ENCODE assay signal across 25 cellular contexts in the genomic region with DNA sequence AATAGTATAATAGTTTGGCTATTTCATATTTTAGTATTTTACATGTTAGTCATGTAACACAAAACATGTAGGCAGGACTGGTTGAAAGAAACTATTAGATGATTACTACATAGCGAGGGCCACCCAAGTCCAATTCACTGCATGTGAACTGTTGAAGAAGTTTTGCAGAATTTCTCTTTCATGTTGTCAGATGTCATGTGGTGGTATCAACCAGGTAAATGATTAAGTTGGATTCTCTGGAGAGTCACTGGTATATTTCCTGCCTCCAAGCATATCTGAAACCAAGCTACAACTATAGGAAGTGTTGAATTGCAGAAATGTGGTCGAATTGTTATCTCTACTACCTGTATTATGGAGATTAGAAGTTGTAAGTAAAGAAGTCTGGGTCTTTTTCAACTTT.
"Had no signal": no experiment of that assay in that cellular context is flagged by ENCODE, and none has a peak within 500 bp of the region (broad histone marks: within the 10 kb centered on the region; RNA-seq: fewer than 3 reads in every experiment).

No MANE protein-coding gene starts in this region.

- H3K36me3 ChIP-seq: Peyer's patch had no signal

- H3K4me3 ChIP-seq: Peyer's patch had no signal

- H3K27ac ChIP-seq: KMS-11, Peyer's patch had no signal

- FAIRE-seq: HepG2 had no signal

- H3K9ac ChIP-seq: KMS-11, SK-N-SH had no signal

- H3K9me3 ChIP-seq: Peyer's patch, SK-N-SH had no signal

- DNase-seq: IMR-90; Kasumi-1; MM.1S; NCI-H1092 treated with DMSO at 0.1 percent for 48 hours; NCI-H1436; NCI-H187; NCI-H2029; NCI-H2081 treated with DMSO at 0.1 percent for 48 hours; NCI-H2171; NCI-H226; NCI-H510A; NCI-H524 treated with DMSO at 0.1 percent for 48 hours; NCI-H69; NCI-H774; NK-92 treated with Interleukin-12 subunit alpha and Interleukin-12 subunit beta, amount 100 ng/mL, for 24 hours; PC-3; Peyer's patch; Right ventricle myocardium superior; RPMI8226; SIG-M5; SK-N-SH; SW 1271; T-cell had no signal

- H3K9me2 ChIP-seq: SK-N-SH had no signal

- H3K4me2 ChIP-seq: KMS-11, SK-N-SH had no signal

- ATAC-seq: HepG2, PC-3, T-cell had no signal
